In genomic region chr17:49497147-49498036, GRCh38 we compare ENCODE assay signal across 8 cellular contexts. TPM values are rescaled to one million over a fixed set of nuclear protein-coding genes. Genes with fewer than 3 reads are reported as not detected.
DNase-seq lines count a peak whose midpoint lies in the region; ATAC-seq and TF ChIP-seq lines count a peak whose summit lies in the region.

No MANE protein-coding gene starts in this region.

- in situ Hi-C loops in transverse colon (cut with MboI; ENCODE audit: low pct_ligation_motif_present in 1 of 4, low pct_unique_long_range_greater_than_20kb in 1 of 4, low sequenced_read_pairs in 3 of 4) = loop anchor here in 2 of 4 donors (10.0 kb wide), 2 partner anchors 57 to 63 kb away; no protein-coding TSS in a partner anchor

- no peak overlapping the region for H2AK5ac ChIP-seq in mesenchymal stem cell (ENCODE audit: low read length, severe bottlenecking)

- H3K27ac ChIP-seq in SJCRH30 (peak overlapping the region; percentile 44), dorsolateral prefrontal cortex (peak overlapping the region in 1 of 59 donors; percentile 10), mesenchymal stem cell (ENCODE audit: low read length, poor library complexity, severe bottlenecking) (no peak overlapping the region), transverse colon (peak overlapping the region in 2 of 4 donors; percentile 15 to 25)

- H3K4me1 ChIP-seq in SJCRH30 (peaks cover 18% of the 10 kb centered on the region), mesenchymal stem cell (ENCODE audit: control insufficient read depth, insufficient read depth, low read depth, low read length) (peaks cover 27% of the 10 kb centered on the region), transverse colon (peaks cover 18 to 33% (median 32%) of the 10 kb centered on the region in 4 donors)

- no peak overlapping the region for H2AFZ ChIP-seq in mesenchymal stem cell (ENCODE audit: low read depth, low read length)

- no peak overlapping the region for H4K91ac ChIP-seq in mesenchymal stem cell (ENCODE audit: low read length)

- no peak overlapping the region for H2BK120ac ChIP-seq in mesenchymal stem cell (ENCODE audit: low read depth, low read length)

- H3K14ac ChIP-seq in mesenchymal stem cell (ENCODE audit: low read length in 2 of 2) = peak overlapping the region in 1 of 2 experiments; percentile 72

- H3K79me1 ChIP-seq in mesenchymal stem cell (replicated peaks; ENCODE audit: low read length, poor library complexity, severe bottlenecking) = no peaks in the 10 kb centered on the region

- TF ChIP-seq POLR2A in transverse colon (IDR thresholded peaks at IDR 0.05) = no peak

- TF ChIP-seq CTCF in dorsolateral prefrontal cortex (IDR thresholded peaks at IDR 0.05 in 54 of 56, conservative IDR thresholded peaks at IDR 0.05 in 2 of 56; ENCODE audit: low read depth in 1 of 56, partially characterized antibody in 56 of 56) (peak in 2 of 56 donors; percentile 5 to 11), transverse colon (IDR thresholded peaks at IDR 0.05) (no peak)

- peak overlapping the region; percentile 15 for H2BK15ac ChIP-seq in mesenchymal stem cell (ENCODE audit: low read depth, poor library complexity, severe bottlenecking)

- no peak overlapping the region for H3K18ac ChIP-seq in mesenchymal stem cell (ENCODE audit: low read depth in 1 of 2, low read length in 2 of 2)

- DNase-seq in HK-2 (ENCODE audit: unreplicated experiment) (peak; percentile 23), SJCRH30 (peak; percentile 78 to 83), dorsolateral prefrontal cortex (peak in 2 of 10 donors; percentile 20 to 21), mesenchymal stem cell (peak; percentile 56), transverse colon (peak; percentile 32), OCI-M1 (lab: John Stamatoyannopoulos, UW) (no peak)
- no peak for DNase-seq in NK-92 treated with Interleukin-12 subunit alpha and Interleukin-12 subunit beta, amount 100 ng/mL, for 24 hours (lab: John Stamatoyannopoulos, UW)

- intact Hi-C loops in dorsolateral prefrontal cortex (cut with DNase I) (loop anchor here (2.0 to 10.0 kb wide), 5 partner anchors 51 to 305 kb away; partner anchors contain the start of gene PHB1 (in 1 of the 2)), transverse colon (cut with DNase I; ENCODE audit: low total_unique reads) (loop anchor here (2.0 kb wide), 2 partner anchors 51 to 351 kb away; no protein-coding TSS in a partner anchor)

- H4K8ac ChIP-seq in mesenchymal stem cell (ENCODE audit: low read length) = no peak overlapping the region

- TF ChIP-seq EP300 in transverse colon (IDR thresholded peaks at IDR 0.05; ENCODE audit: low read depth) = no peak

- H3K27me3 ChIP-seq in SJCRH30 = no peaks in the 10 kb centered on the region
- H3K27me3 ChIP-seq in dorsolateral prefrontal cortex = peaks cover 0 to 77% (median 57%) of the 10 kb centered on the region in 45 donors
- H3K27me3 ChIP-seq in mesenchymal stem cell (ENCODE audit: control insufficient read depth in 1 of 2, insufficient read depth in 1 of 2, low read length in 2 of 2) = peaks cover 89 to 91% of the 10 kb centered on the region in 2 experiments
- peaks cover 86% of the 10 kb centered on the region for H3K27me3 ChIP-seq in transverse colon

- no peak overlapping the region for H3K9ac ChIP-seq in mesenchymal stem cell (ENCODE audit: low read length)

- H3K4me3 ChIP-seq in SJCRH30 (peak overlapping the region; percentile 84), dorsolateral prefrontal cortex (peak overlapping the region in 58 of 59 donors; percentile 29 to 77 (median 61)), mesenchymal stem cell (ENCODE audit: insufficient read depth in 1 of 2, low read depth in 1 of 2, low read length in 2 of 2) (peak overlapping the region; percentile 21 to 63), transverse colon (peak overlapping the region in 3 of 4 donors; percentile 25 to 55 (median 36))

- H2BK5ac ChIP-seq in mesenchymal stem cell (ENCODE audit: low read depth, low read length, poor library complexity, severe bottlenecking) = no peak overlapping the region

- no peak overlapping the region for H3K4ac ChIP-seq in mesenchymal stem cell (ENCODE audit: low read depth in 1 of 2, low read length in 2 of 2)

- H3K23ac ChIP-seq in mesenchymal stem cell (ENCODE audit: low read length in 2 of 2) = peak overlapping the region in 1 of 2 experiments; percentile 95

- WGBS in mesenchymal stem cell = 1% methylated on average over 61 of the region's 76 CpGs
- 2% methylated on average over 52 of the region's 76 CpGs; no CpG with 5 or more reads in 1 of the 2 donors for WGBS in transverse colon (ENCODE audit: low coverage in 1 of 2), 2 donors

- H3K9me3 ChIP-seq in SJCRH30 (replicated peaks) = no peaks in the 10 kb centered on the region
- H3K9me3 ChIP-seq in mesenchymal stem cell (ENCODE audit: control insufficient read depth, low read length) = no peaks in the 10 kb centered on the region
- H3K9me3 ChIP-seq in transverse colon = no peaks in the 10 kb centered on the region

- peaks cover 4% of the 10 kb centered on the region; the same call in 1 of the 2 replicates for H3K36me3 ChIP-seq in SJCRH30
- H3K36me3 ChIP-seq in mesenchymal stem cell (ENCODE audit: control insufficient read depth in 1 of 2, insufficient read depth in 2 of 2, low read depth in 1 of 2, low read length in 2 of 2) = no peaks in the 10 kb centered on the region
- no peaks in the 10 kb centered on the region for H3K36me3 ChIP-seq in transverse colon

- no peak overlapping the region for H2BK12ac ChIP-seq in mesenchymal stem cell (ENCODE audit: low read length in 2 of 2)

- no peak for ATAC-seq in GM21390 (IDR thresholded peaks at IDR 0.05; ENCODE audit: unreplicated experiment)

- peak overlapping the region; percentile 3 for H3K4me2 ChIP-seq in mesenchymal stem cell (ENCODE audit: low read length, poor library complexity, severe bottlenecking)

RNA-seq across cellular contexts. Expression of gene NGFR, which starts 2.3 kb away (rescaled TPM):
- 104 and 105 TPM in 2 replicates for total RNA-seq in SJCRH30 (2014; rRNA removed; shearing (Covaris generic))
- total RNA-seq in dorsolateral prefrontal cortex (10 to 100 TPM in 16 of 120 experiments, 1 to 10 TPM in 103, under 1 TPM in 1; 0.63 to 36.0 (median 4.1) TPM), transverse colon (10 to 100 TPM in 2 of 4 donors, 1 to 10 TPM in 2; 3.3 to 19.8 (median 8.2) TPM)
- polyA plus RNA-seq in mesenchymal stem cell (2013, experiment 1 of 2) = 12.1 TPM
- polyA plus RNA-seq in mesenchymal stem cell (2013, experiment 2 of 2) = 11.7 TPM

Comparison
In these comparisons a context has a peak if more than half of its experiments do, and no peak if none do; other contexts are left out.
1. DNase-seq: peak in HK-2 (single experiment), SJCRH30 (2 of 2), mesenchymal stem cell (single experiment) and transverse colon (single experiment); none in NK-92 treated with Interleukin-12 subunit alpha and Interleukin-12 subunit beta, amount 100 ng/mL, for 24 hours (single experiment) and OCI-M1 (single experiment).
2. Peak in every context shown above with its lines, with median percentiles within 50 percentile points of each other: H3K4me3 ChIP-seq.